Comparison of ENCODE assay signal across 1 cellular context in genomic region chr19:36213793-36214387, GRCh38.
TF ChIP-seq lines count a peak whose summit lies in the region.

No MANE protein-coding gene starts in this region.

TF ChIP-seq in HEK293, 187 proteins besides CTCF, POLR2A, EP300 and RAD21 (continued from another document and continues in another):
- TF ChIP-seq ZNF518A (tag by site-specific recombination; conservative IDR thresholded peaks at IDR 0.05; ENCODE audit: low read depth) (no peak), ZNF792 (tag by site-specific recombination; IDR thresholded peaks at IDR 0.05) (no peak), ZSCAN5A (tag by site-specific recombination; IDR thresholded peaks at IDR 0.05) (peak; percentile 15; the same call in 1 of the 2 replicates), ZNF670 (tag by site-specific recombination; IDR thresholded peaks at IDR 0.05; ENCODE audit: low read depth) (0 out of 2 replicates have a peak, but pooled peaks have one; percentile 4), ZNF433 (tag by site-specific recombination; IDR thresholded peaks at IDR 0.05; ENCODE audit: low read depth) (no peak), ZNF510 (tag by site-specific recombination; IDR thresholded peaks at IDR 0.05; ENCODE audit: insufficient replicate concordance) (no peak), PATZ1 (tag by site-specific recombination; IDR thresholded peaks at IDR 0.05) (no peak), TSHZ1 (tag by site-specific recombination; IDR thresholded peaks at IDR 0.05; ENCODE audit: borderline replicate concordance) (0 out of 2 replicates have a peak, but pooled peaks have one; percentile 4), FEZF1 (tag by site-specific recombination; IDR thresholded peaks at IDR 0.05) (no peak), ZNF707 (tag by site-specific recombination; IDR thresholded peaks at IDR 0.05) (peak; percentile 71), ZNF561 (tag by site-specific recombination; IDR thresholded peaks at IDR 0.05; ENCODE audit: borderline replicate concordance) (no peak), ZNF623 (tag by site-specific recombination; IDR thresholded peaks at IDR 0.05) (no peak), ZNF18 (tag by site-specific recombination; IDR thresholded peaks at IDR 0.05) (peak; percentile 92), HOXD13 (CRISPR knock-in tag; IDR thresholded peaks at IDR 0.05; ENCODE audit: borderline replicate concordance) (no peak), ZNF169 (tag by site-specific recombination; IDR thresholded peaks at IDR 0.05) (peak; percentile 93), ZNF302 (tag by site-specific recombination; IDR thresholded peaks at IDR 0.05; ENCODE audit: low read depth) (no peak), ZNF248 (tag by site-specific recombination; IDR thresholded peaks at IDR 0.05) (no peak), ZNF529 (tag by site-specific recombination; IDR thresholded peaks at IDR 0.05; ENCODE audit: insufficient replicate concordance) (no peak), ZFP37 (tag by site-specific recombination; IDR thresholded peaks at IDR 0.05) (no peak; the same call in 1 of the 2 replicates), ZFP41 (tag by site-specific recombination; IDR thresholded peaks at IDR 0.05; ENCODE audit: borderline replicate concordance) (no peak), ZNF146 (tag by site-specific recombination; IDR thresholded peaks at IDR 0.05) (peak; percentile 69; the same call in 1 of the 2 replicates), ZNF624 (tag by site-specific recombination; IDR thresholded peaks at IDR 0.05) (no peak), ZNF174 (tag by site-specific recombination; IDR thresholded peaks at IDR 0.05) (no peak), ZNF155 (tag by site-specific recombination; IDR thresholded peaks at IDR 0.05) (peak; percentile 88), ZNF548 (tag by site-specific recombination; IDR thresholded peaks at IDR 0.05) (0 out of 2 replicates have a peak, but pooled peaks have one; percentile 48), KLF10 (tag by site-specific recombination; IDR thresholded peaks at IDR 0.05) (no peak), ZNF585B (tag by site-specific recombination; IDR thresholded peaks at IDR 0.05) (no peak), ZNF600 (tag by site-specific recombination; IDR thresholded peaks at IDR 0.05) (no peak; the same call in 1 of the 2 replicates), GLI4 (tag by site-specific recombination; IDR thresholded peaks at IDR 0.05) (no peak), ZNF677 (tag by site-specific recombination; IDR thresholded peaks at IDR 0.05) (no peak), ZBTB10 (tag by site-specific recombination; IDR thresholded peaks at IDR 0.05) (peak; percentile 97), ZNF785 (tag by site-specific recombination; IDR thresholded peaks at IDR 0.05) (peak; percentile 90), SP2 (tag by site-specific recombination; IDR thresholded peaks at IDR 0.05) (no peak), ZNF473 (tag by site-specific recombination; IDR thresholded peaks at IDR 0.05) (no peak; the same call in 1 of the 2 replicates), PRDM6 (tag by site-specific recombination; IDR thresholded peaks at IDR 0.05) (no peak), ZNF335 (tag by site-specific recombination; conservative IDR thresholded peaks at IDR 0.05) (no peak), ZNF560 (tag by site-specific recombination; IDR thresholded peaks at IDR 0.05; ENCODE audit: borderline replicate concordance) (no peak), ZNF660 (tag by site-specific recombination; IDR thresholded peaks at IDR 0.05) (no peak), EGR2 (tag by site-specific recombination; IDR thresholded peaks at IDR 0.05; ENCODE audit: low read depth) (peak; percentile 98), KLF8 (tag by site-specific recombination; IDR thresholded peaks at IDR 0.05) (no peak), ZNF549 (tag by site-specific recombination; IDR thresholded peaks at IDR 0.05) (no peak), ZNF133 (tag by site-specific recombination; IDR thresholded peaks at IDR 0.05) (peak; percentile 65; the same call in 1 of the 2 replicates)
- TF ChIP-seq, protein P1, sequence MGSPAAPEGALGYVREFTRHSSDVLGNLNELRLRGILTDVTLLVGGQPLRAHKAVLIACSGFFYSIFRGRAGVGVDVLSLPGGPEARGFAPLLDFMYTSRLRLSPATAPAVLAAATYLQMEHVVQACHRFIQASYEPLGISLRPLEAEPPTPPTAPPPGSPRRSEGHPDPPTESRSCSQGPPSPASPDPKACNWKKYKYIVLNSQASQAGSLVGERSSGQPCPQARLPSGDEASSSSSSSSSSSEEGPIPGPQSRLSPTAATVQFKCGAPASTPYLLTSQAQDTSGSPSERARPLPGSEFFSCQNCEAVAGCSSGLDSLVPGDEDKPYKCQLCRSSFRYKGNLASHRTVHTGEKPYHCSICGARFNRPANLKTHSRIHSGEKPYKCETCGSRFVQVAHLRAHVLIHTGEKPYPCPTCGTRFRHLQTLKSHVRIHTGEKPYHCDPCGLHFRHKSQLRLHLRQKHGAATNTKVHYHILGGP (tag by site-specific recombination; IDR thresholded peaks at IDR 0.05): no peak
